In the genomic region with DNA sequence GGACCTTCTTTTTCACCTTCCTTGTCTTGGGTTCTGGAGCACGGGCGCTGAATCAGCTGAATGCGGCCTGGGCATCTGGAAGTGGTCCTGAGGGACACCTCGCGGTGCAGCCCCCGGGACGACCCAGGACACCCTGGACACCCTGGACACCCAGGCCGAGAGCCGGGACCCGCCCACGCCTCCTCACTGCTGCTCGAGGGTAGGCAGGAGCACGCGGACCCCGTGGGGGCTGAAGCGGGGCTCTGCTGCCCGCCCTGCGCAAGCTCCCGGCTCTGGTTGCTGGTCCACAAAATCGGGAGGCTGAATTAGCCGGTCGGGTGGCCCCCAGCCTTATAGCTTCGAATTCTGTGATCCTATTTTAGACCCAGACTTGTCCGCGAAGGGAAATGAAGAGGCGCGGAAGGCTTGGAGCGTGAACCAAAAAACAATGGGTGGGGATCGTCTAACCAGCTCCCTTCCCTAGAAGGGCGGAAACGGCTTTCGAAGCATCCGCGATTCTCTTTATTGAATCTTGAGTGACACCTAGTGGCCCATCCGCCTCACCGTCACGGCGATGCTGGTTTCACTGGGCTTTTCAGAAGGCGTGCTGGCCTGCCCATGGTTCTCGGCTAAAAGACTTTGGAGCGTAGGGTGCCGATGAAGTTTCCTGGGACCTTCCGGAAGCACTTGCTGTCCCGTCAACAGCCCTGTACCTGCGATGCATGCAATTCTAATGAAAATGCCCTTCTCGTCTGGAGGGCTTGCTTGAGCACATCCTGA, we compare ENCODE assay signal across 8 cellular contexts. TPM values are rescaled to one million over a fixed set of nuclear protein-coding genes. Genes with fewer than 3 reads are reported as not detected.
DNase-seq lines count a peak whose midpoint lies in the region; ATAC-seq and TF ChIP-seq lines count a peak whose summit lies in the region.

No MANE protein-coding gene starts in this region.

- POLR2A ChIA-PET in AG04450 (lab: Yijun Ruan, JAX): interaction anchor here (0.6 to 1.4 kb wide), 3 partner anchors 584 to 599 kb away, joined by 3 to 8 read pairs (median 6); no protein-coding TSS in a partner anchor
- POLR2A ChIA-PET in activated B cell treated with CpG ODN at 0.5 μM for 24 hours (lab: Charles Lee): interaction anchor here (0.5 to 2.5 kb wide), 4 partner anchors 425 to 897 kb away, joined by 4 to 19 read pairs (median 10); partner anchors contain the start of gene CRADD

- H3K4me3 Mint-ChIP-seq in activated B cell treated with CpG ODN at 0.5 μM for 24 hours: peak overlapping the region; percentile 83

- TF ChIP-seq CTCF in AG04450 (IDR thresholded peaks at IDR 0.05; ENCODE audit: low read depth, low read length) (peak; percentile 80), activated B cell treated with CpG ODN at 0.5 μM for 24 hours (IDR thresholded peaks at IDR 0.05) (peak; percentile 34)

- ATAC-seq in GM18907 (IDR thresholded peaks at IDR 0.05; ENCODE audit: unreplicated experiment): peak; percentile 90
- peak; percentile 78 for ATAC-seq in HG03196 (IDR thresholded peaks at IDR 0.05; ENCODE audit: unreplicated experiment)
- ATAC-seq in activated B cell treated with CpG ODN at 0.5 μM for 24 hours (ENCODE audit: low read depth): peak; percentile 87

- H3K4me1 Mint-ChIP-seq in activated B cell treated with CpG ODN at 0.5 μM for 24 hours: peaks cover 6% of the 10 kb centered on the region

- peaks cover 53% of the 10 kb centered on the region for H3K27me3 Mint-ChIP-seq in activated B cell treated with CpG ODN at 0.5 μM for 24 hours

- intact Hi-C loops in activated B cell treated with CpG ODN at 0.5 μM for 24 hours (cut with micrococcal nuclease): loop anchor here (1.0 to 5.0 kb wide), 13 partner anchors 123 to 1527 kb away; partner anchors contain the start of genes CRADD and EEA1

- H3K27ac ChIP-seq in AG04450 (ENCODE audit: low read depth, low read length) (peak overlapping the region; percentile 39), caudate nucleus (ENCODE audit: low read depth, low read length) (no peak overlapping the region)

- H3K9me3 Mint-ChIP-seq in activated B cell treated with CpG ODN at 0.5 μM for 24 hours: no peaks in the 10 kb centered on the region

- H3K9me3 ChIP-seq in AG04450 (ENCODE audit: control insufficient read depth, insufficient read depth, low read length): no peaks in the 10 kb centered on the region; the same call in 1 of the 2 replicates

- peak overlapping the region; percentile 66 for H3K4me3 ChIP-seq in AG04450 (ENCODE audit: low read depth, low read length)

- DNase-seq in AG04450 (ENCODE audit: low read depth, low spot score) (peak; percentile 73), NCI-H2227 (lab: John Stamatoyannopoulos, UW; ENCODE audit: unreplicated experiment) (peak; percentile 96), activated B cell treated with CpG ODN at 0.5 μM for 24 hours (peak; percentile 64), caudate nucleus (lab: John Stamatoyannopoulos, UW) (peak in 60 of 61 donors; percentile 9 to 89 (median 56)), iris pigment epithelial cell (ENCODE audit: low read depth) (peak; percentile 81)
- DNase-seq in stimulated activated CD4-positive, alpha-beta T cell treated with anti-CD3 and anti-CD28 coated beads, Interleukin-12 subunit alpha, Interleukin-12 subunit beta, amount 100 ng/mL, for 24 hours (ENCODE audit: low read depth in 2 of 2): peak; percentile 74 to 81

- H3K27me3 ChIP-seq in AG04450 (ENCODE audit: control insufficient read depth, insufficient read depth, low read length): peaks cover 3% of the 10 kb centered on the region

- no peak overlapping the region for H3K27ac Mint-ChIP-seq in activated B cell treated with CpG ODN at 0.5 μM for 24 hours

- CTCF ChIA-PET in AG04450 (lab: Charles Lee) (interaction anchor here (0.5 to 7.5 kb wide), 117 partner anchors 8 to 1494 kb away, joined by 3 to 339 read pairs (median 5); partner anchors contain the start of gene SOCS2), activated B cell treated with CpG ODN at 0.5 μM for 24 hours (lab: Charles Lee) (interaction anchor here (0.6 to 6.1 kb wide), 62 partner anchors 9 to 1528 kb away, joined by 3 to 329 read pairs (median 4); partner anchors contain the start of genes CRADD, MRPL42 and SOCS2)

- no peaks in the 10 kb centered on the region for H3K36me3 Mint-ChIP-seq in activated B cell treated with CpG ODN at 0.5 μM for 24 hours (ENCODE audit: low read depth)

RNA-seq across cellular contexts. Expression of gene PLXNC1, which starts 46.3 kb away (rescaled TPM):
- polyA plus RNA-seq in AG04450 (2011; rRNA removed): 3.8 and 4.8 TPM in 2 replicates
- 4.0 and 5.8 TPM in 2 replicates for polyA minus RNA-seq in AG04450 (2011; rRNA and poly(A)+ RNA removed)
- 27.0 and 30.9 TPM in 2 replicates for total RNA-seq in activated B cell treated with CpG ODN at 0.5 μM for 24 hours
